Comparison of ENCODE assay signal across 11 cellular contexts in genomic region chr4:139887378-139887801, GRCh38.
DNase-seq lines count a peak whose midpoint lies in the region; ATAC-seq and TF ChIP-seq lines count a peak whose summit lies in the region.
"Had no signal": no experiment of that assay in that cellular context is flagged by ENCODE, and none has a peak within 500 bp of the region (broad histone marks: within the 10 kb centered on the region; RNA-seq: fewer than 3 reads in every experiment).

No MANE protein-coding gene starts in this region.

- H2AFZ ChIP-seq in osteoblast (ENCODE audit: low read length): peak overlapping the region; percentile 7

- peak; percentile 44 for ATAC-seq in esophagus mucosa
- no peak for ATAC-seq in GM19328 (IDR thresholded peaks at IDR 0.05; ENCODE audit: unreplicated experiment)
- ATAC-seq: activated T-helper 17 cell treated with anti-CD3 and anti-CD28 coated beads, Interleukin-2, amount 50 U/mL, for 72 hours had no signal

- no peaks in the 10 kb centered on the region for H3K27me3 ChIP-seq in osteoblast (ENCODE audit: insufficient read depth, low read length)

- peaks cover 3% of the 10 kb centered on the region for H3K4me1 ChIP-seq in osteoblast (ENCODE audit: insufficient read depth, low read length)

- H3K36me3 ChIP-seq in osteoblast (ENCODE audit: insufficient read depth, low read length): no peaks in the 10 kb centered on the region

- H3K79me2 ChIP-seq in osteoblast (ENCODE audit: insufficient read depth, low read length): no peaks in the 10 kb centered on the region

- peak overlapping the region; percentile 55 for H3K4me2 ChIP-seq in osteoblast (ENCODE audit: insufficient read depth, low read length)

- H4K20me1 ChIP-seq in osteoblast (ENCODE audit: insufficient read depth, low read length): no peaks in the 10 kb centered on the region

- peak overlapping the region; percentile 50 for H3K4me3 ChIP-seq in osteoblast (ENCODE audit: insufficient read depth, low read length)

- H3K27ac ChIP-seq in osteoblast (ENCODE audit: low read depth, low read length): no peak overlapping the region

- no peak for TF ChIP-seq CTCF in osteoblast (IDR thresholded peaks at IDR 0.05; ENCODE audit: extremely low read depth, low read depth, low read length)

- H3K9me3 ChIP-seq in osteoblast (ENCODE audit: low read depth, low read length): no peaks in the 10 kb centered on the region

- DNase-seq in AG08396 (ENCODE audit: low spot score) (peak; percentile 15), NCI-H526 treated with DMSO at 0.1 percent for 48 hours (lab: John Stamatoyannopoulos, UW) (peak; percentile 42), osteoblast (ENCODE audit: insufficient read length, low spot score, missing footprints) (no peak), DMS153 (lab: John Stamatoyannopoulos, UW) (no peak), amniotic stem cell (lab: John Stamatoyannopoulos, UW) (no peak), nucleus accumbens (lab: John Stamatoyannopoulos, UW) (no peak)
- DNase-seq: CD4-positive, CD25-positive, alpha-beta regulatory T cell; NCI-H2171 treated with DMSO at 0.1 percent for 48 hours had no signal

Comparison
In these comparisons a context has a peak if more than half of its experiments do, and no peak if none do; other contexts are left out.
1. DNase-seq: peak in AG08396 (single experiment) and NCI-H526 treated with DMSO at 0.1 percent for 48 hours (single experiment); none in osteoblast (single experiment), DMS153 (single experiment), amniotic stem cell (single experiment) and nucleus accumbens (0 of 56).